8 cellular contexts compared by ENCODE assay signal in genomic region chr9:83220737-83221136, GRCh38.
DNase-seq lines count a peak whose midpoint lies in the region; ATAC-seq, FAIRE-seq and TF ChIP-seq lines count a peak whose summit lies in the region.

No MANE protein-coding gene starts in this region.

- no peak for TF ChIP-seq CTCF in CD8-positive, alpha-beta T cell (IDR thresholded peaks at IDR 0.05)

- no peak overlapping the region for H3K27ac Mint-ChIP-seq in CD8-positive, alpha-beta T cell

- no peaks in the 10 kb centered on the region for H3K36me3 ChIP-seq in CD8-positive, alpha-beta T cell (ENCODE audit: insufficient read depth, low read length)

- H3K9me3 ChIP-seq in CD8-positive, alpha-beta T cell (ENCODE audit: low read length): no peaks in the 10 kb centered on the region

- peak; percentile 68 for FAIRE-seq in GM18507 (lab: Jason Lieb, UNC)

- H3K9me3 Mint-ChIP-seq in CD8-positive, alpha-beta T cell: peaks cover 2% of the 10 kb centered on the region

- no peak overlapping the region for H3K4me3 ChIP-seq in CD8-positive, alpha-beta T cell (ENCODE audit: low read depth, low read length)

- H3K27me3 Mint-ChIP-seq in CD8-positive, alpha-beta T cell (ENCODE audit: low read depth): peaks cover 31% of the 10 kb centered on the region

- no peaks in the 10 kb centered on the region for H3K36me3 Mint-ChIP-seq in CD8-positive, alpha-beta T cell

- DNase-seq in GM18507 (ENCODE audit: extremely low spot score, insufficient read length, low read depth): no peak
- DNase-seq in M059J (ENCODE audit: low read depth): peak; percentile 86
- peak; percentile 94 for DNase-seq in kidney tubule cell (ENCODE audit: low spot score)
- DNase-seq in NCI-H1694 treated with DMSO at 0.1 percent for 48 hours (lab: John Stamatoyannopoulos, UW): no peak
- no peak for DNase-seq in NCI-H1092 (lab: John Stamatoyannopoulos, UW)
- no peak for DNase-seq in activated CD8-positive, alpha-beta memory T cell treated with anti-CD3 and anti-CD28 coated beads, Interleukin-2, amount 50 U/mL, for 48 hours
- DNase-seq in CD8-positive, alpha-beta T cell: no peak

- H3K4me1 ChIP-seq in CD8-positive, alpha-beta T cell (ENCODE audit: insufficient read depth, low read length): no peaks in the 10 kb centered on the region

- no peak overlapping the region for H3K27ac ChIP-seq in CD8-positive, alpha-beta T cell (ENCODE audit: low read depth, low read length)

- H3K27me3 ChIP-seq in CD8-positive, alpha-beta T cell (ENCODE audit: insufficient read depth, low read length): peaks cover 7% of the 10 kb centered on the region

- intact Hi-C loops in CD8-positive, alpha-beta T cell (cut with DNase I, micrococcal nuclease): no loop called here

- CTCF ChIA-PET in CD8-positive, alpha-beta T cell (lab: Charles Lee): no interaction called here

- peaks cover 7% of the 10 kb centered on the region for H3K4me1 Mint-ChIP-seq in CD8-positive, alpha-beta T cell (ENCODE audit: low read depth)

- POLR2A ChIA-PET in CD8-positive, alpha-beta T cell (lab: Charles Lee): no interaction called here

- peak; percentile 90 for ATAC-seq in GM21786 (IDR thresholded peaks at IDR 0.05; ENCODE audit: unreplicated experiment)
- ATAC-seq in CD8-positive, alpha-beta T cell: no peak

- H3K4me3 Mint-ChIP-seq in CD8-positive, alpha-beta T cell: no peak overlapping the region

Comparison
In these comparisons a context has a peak if more than half of its experiments do, and no peak if none do; other contexts are left out.
1. DNase-seq: peak in M059J (single experiment) and kidney tubule cell (single experiment); none in GM18507 (single experiment), NCI-H1694 treated with DMSO at 0.1 percent for 48 hours (single experiment), NCI-H1092 (single experiment), activated CD8-positive, alpha-beta memory T cell treated with anti-CD3 and anti-CD28 coated beads, Interleukin-2, amount 50 U/mL, for 48 hours (single experiment) and CD8-positive, alpha-beta T cell (0 of 7).